1 cellular context compared by ENCODE assay signal in genomic region chr11:77019976-77020591, GRCh38.
TF ChIP-seq lines count a peak whose summit lies in the region.

No MANE protein-coding gene starts in this region.

TF ChIP-seq in HepG2, 621 proteins besides CTCF, POLR2A, EP300 and RAD21:
- TF ChIP-seq SAP130 (CRISPR knock-in tag; IDR thresholded peaks at IDR 0.05; ENCODE audit: low read depth) (0 out of 2 replicates have a peak, but pooled peaks have one; percentile 17), ZNF644 (CRISPR knock-in tag; IDR thresholded peaks at IDR 0.05; ENCODE audit: low read depth) (no peak), NFIC (IDR thresholded peaks at IDR 0.05; ENCODE audit: low read length) (0 out of 2 replicates have a peak, but pooled peaks have one; percentile 20), FOSL2 (CRISPR knock-in tag; IDR thresholded peaks at IDR 0.05) (peak; percentile 58), HOXA9 (CRISPR knock-in tag; IDR thresholded peaks at IDR 0.05; ENCODE audit: borderline replicate concordance) (no peak), ETV5 (CRISPR knock-in tag; IDR thresholded peaks at IDR 0.05; ENCODE audit: borderline replicate concordance) (peak; percentile 46; the same call in 1 of the 2 replicates), ELF3 (CRISPR knock-in tag; IDR thresholded peaks at IDR 0.05) (peak; percentile 53; the same call in 1 of the 2 replicates), NFAT5 (CRISPR knock-in tag; IDR thresholded peaks at IDR 0.05) (no peak), HMG20A (CRISPR knock-in tag; IDR thresholded peaks at IDR 0.05; ENCODE audit: borderline replicate concordance) (peak; percentile 55; the same call in 1 of the 2 replicates), CREB1 (IDR thresholded peaks at IDR 0.05) (no peak), CREB1 (CRISPR knock-in tag; IDR thresholded peaks at IDR 0.05) (peak; percentile 34; the same call in 1 of the 2 replicates), RARA (CRISPR knock-in tag; IDR thresholded peaks at IDR 0.05) (peak; percentile 47), HHEX (CRISPR knock-in tag; IDR thresholded peaks at IDR 0.05) (peak; percentile 37; the same call in 1 of the 2 replicates), AHDC1 (CRISPR knock-in tag; IDR thresholded peaks at IDR 0.05; ENCODE audit: borderline replicate concordance) (peak; percentile 34; the same call in 1 of the 2 replicates), FOXA1 (IDR thresholded peaks at IDR 0.05) (no peak), FOXA1 (CRISPR knock-in tag; IDR thresholded peaks at IDR 0.05) (peak; percentile 35; the same call in 1 of the 2 replicates), AGO1 (IDR thresholded peaks at IDR 0.05; ENCODE audit: low read depth, low read length, poor library complexity, severe bottlenecking) (no peak), FOXA3 (CRISPR knock-in tag; IDR thresholded peaks at IDR 0.05) (peak; percentile 34), ARID5B (CRISPR knock-in tag; IDR thresholded peaks at IDR 0.05) (peak; percentile 56; the same call in 1 of the 2 replicates)
